10 cellular contexts compared by ENCODE assay signal in the genomic region with DNA sequence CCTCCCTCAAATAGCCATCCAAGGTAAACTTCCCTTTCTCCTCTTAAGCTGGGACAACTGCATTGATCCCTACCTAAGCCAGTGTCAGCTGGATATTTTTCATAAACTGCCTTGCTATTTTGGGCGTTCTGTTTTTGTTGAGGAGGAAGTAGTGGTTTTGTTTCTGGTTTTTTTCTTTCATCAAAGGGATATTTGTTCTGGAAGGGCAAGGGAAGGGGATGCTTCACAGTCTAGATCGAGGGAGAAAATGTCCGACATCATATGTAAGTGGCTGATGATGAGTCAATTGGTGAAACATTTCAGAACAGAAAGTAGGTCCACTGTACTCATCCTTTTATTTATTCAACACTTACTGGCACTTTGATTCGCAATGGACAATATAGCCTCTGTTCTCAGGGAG. TPM values are rescaled to one million over a fixed set of nuclear protein-coding genes. Genes with fewer than 3 reads are reported as not detected.
DNase-seq lines count a peak whose midpoint lies in the region; ATAC-seq and TF ChIP-seq lines count a peak whose summit lies in the region.
"Had no signal": no experiment of that assay in that cellular context is flagged by ENCODE, and none has a peak within 500 bp of the region (broad histone marks: within the 10 kb centered on the region; RNA-seq: fewer than 3 reads in every experiment).

No MANE protein-coding gene starts in this region.

- H3K4ac ChIP-seq in mesendoderm (ENCODE audit: low read depth, low read length), result no peak overlapping the region

- H3K9ac ChIP-seq in mesendoderm (ENCODE audit: low read length), result no peak overlapping the region

- H3K18ac ChIP-seq in mesendoderm (ENCODE audit: low read length), result no peak overlapping the region

- no CpG with 5 or more reads among the region's 4 CpGs for WGBS in mesendoderm (ENCODE audit: extremely low coverage, insufficient coverage, low lambda C conversion rate)

- H4K8ac ChIP-seq in mesendoderm (ENCODE audit: low read depth, low read length), result no peak overlapping the region

- H3K79me1 ChIP-seq in mesendoderm (ENCODE audit: low read length), result no peaks in the 10 kb centered on the region

- no peaks in the 10 kb centered on the region for H3K27me3 ChIP-seq in ACC112 (ENCODE audit: insufficient read depth, low read length)
- no peaks in the 10 kb centered on the region for H3K27me3 ChIP-seq in left lung
- no peaks in the 10 kb centered on the region for H3K27me3 ChIP-seq in mesendoderm (ENCODE audit: insufficient read depth, low read length, poor library complexity)

- peak; percentile 39 to 51 for DNase-seq in Kasumi-1 (lab: John Stamatoyannopoulos, UW)
- DNase-seq in astrocyte of the spinal cord (ENCODE audit: low read depth, low spot score), result peak; percentile 66
- DNase-seq in left lung, result no peak
- DNase-seq in NCI-H526 treated with DMSO at 0.1 percent for 48 hours (lab: John Stamatoyannopoulos, UW), result no peak
- no peak for DNase-seq in mesendoderm
- no peak for DNase-seq in T-helper 9 cell
- DNase-seq: CD4-positive, CD25-positive, alpha-beta regulatory T cell; NCI-H510A had no signal

- H3K27ac ChIP-seq in ACC112 (ENCODE audit: low read depth, low read length) (peak overlapping the region; percentile 64), left lung (peak overlapping the region; percentile 31 to 53), mesendoderm (ENCODE audit: low read depth, low read length) (no peak overlapping the region)

- H3K79me2 ChIP-seq in ACC112 (ENCODE audit: control insufficient read depth, insufficient read depth, low read length, unreplicated experiment), result peaks cover 28% of the 10 kb centered on the region
- no peaks in the 10 kb centered on the region for H3K79me2 ChIP-seq in mesendoderm (ENCODE audit: control insufficient read depth, insufficient read depth, low read length)

- peak overlapping the region; percentile 70 for H2AFZ ChIP-seq in ACC112 (ENCODE audit: low read length, unreplicated experiment)

- no peak overlapping the region for H3K23ac ChIP-seq in mesendoderm (ENCODE audit: low read length)

- H2BK120ac ChIP-seq in mesendoderm (ENCODE audit: low read depth, low read length), result no peak overlapping the region

- H2AK5ac ChIP-seq in mesendoderm (ENCODE audit: low read length), result no peak overlapping the region

- H3K36me3 ChIP-seq in ACC112 (ENCODE audit: insufficient read depth, low read length), result no peaks in the 10 kb centered on the region
- H3K36me3 ChIP-seq in left lung, result peaks cover 0 to 7% of the 10 kb centered on the region in 2 donors
- no peaks in the 10 kb centered on the region for H3K36me3 ChIP-seq in mesendoderm (ENCODE audit: control insufficient read depth, insufficient read depth, low read length)

- H2BK5ac ChIP-seq in mesendoderm (ENCODE audit: low read length), result no peak overlapping the region

- H3K4me2 ChIP-seq in mesendoderm (ENCODE audit: low read length), result no peak overlapping the region

- no peaks in the 10 kb centered on the region for H3K9me3 ChIP-seq in left lung

- TF ChIP-seq CTCF in astrocyte of the spinal cord (IDR thresholded peaks at IDR 0.05; ENCODE audit: low read depth, low read length) (no peak), left lung (IDR thresholded peaks at IDR 0.05) (no peak)

- H3K56ac ChIP-seq in mesendoderm (ENCODE audit: low read length), result no peak overlapping the region

- intact Hi-C loops in left lung (cut with DNase I), result no loop called here

- H3K4me1 ChIP-seq in ACC112 (ENCODE audit: control insufficient read depth, insufficient read depth, low read length, unreplicated experiment) (peaks cover 34% of the 10 kb centered on the region), left lung (peaks cover 33 to 43% of the 10 kb centered on the region in 2 donors), mesendoderm (ENCODE audit: control insufficient read depth, low read depth, low read length) (peaks cover 6% of the 10 kb centered on the region)

- ATAC-seq in left lung (no peak), GM19324 (IDR thresholded peaks at IDR 0.05; ENCODE audit: low FRiP score, unreplicated experiment) (no peak)

- no peak overlapping the region for H4K5ac ChIP-seq in mesendoderm (ENCODE audit: low read length)

- H3K4me3 ChIP-seq in ACC112 (ENCODE audit: low read depth, low read length) (peak overlapping the region; percentile 13; the same call in 1 of the 2 replicates), astrocyte of the spinal cord (ENCODE audit: low read depth, low read length) (no peak overlapping the region), left lung (no peak overlapping the region), mesendoderm (ENCODE audit: low read length) (no peak overlapping the region)

- no peak overlapping the region for H2BK15ac ChIP-seq in mesendoderm (replicated peaks; ENCODE audit: low read depth)

- in situ Hi-C loops in astrocyte of the spinal cord (cut with HindIII; ENCODE audit: low sequenced_read_pairs), result no loop called here

RNA-seq across cellular contexts. Expression of gene TANC1, which starts 31.0 kb away (rescaled TPM):
- total RNA-seq in left lung, result 10 to 100 TPM; 40.1 to 53.5 TPM
- polyA plus RNA-seq in mesendoderm (2013, experiment 1 of 2), result 2.6 TPM
- polyA plus RNA-seq in mesendoderm (2013, experiment 2 of 2), result 2.8 TPM

Comparison
In these comparisons a context has a peak if more than half of its experiments do, and no peak if none do; other contexts are left out.
1. DNase-seq: peak in Kasumi-1 (2 of 2) and astrocyte of the spinal cord (single experiment); none in left lung (0 of 2), NCI-H526 treated with DMSO at 0.1 percent for 48 hours (single experiment), mesendoderm (single experiment) and T-helper 9 cell (single experiment).